Comparison of ENCODE assay signal across 1 cellular context in the genomic region with DNA sequence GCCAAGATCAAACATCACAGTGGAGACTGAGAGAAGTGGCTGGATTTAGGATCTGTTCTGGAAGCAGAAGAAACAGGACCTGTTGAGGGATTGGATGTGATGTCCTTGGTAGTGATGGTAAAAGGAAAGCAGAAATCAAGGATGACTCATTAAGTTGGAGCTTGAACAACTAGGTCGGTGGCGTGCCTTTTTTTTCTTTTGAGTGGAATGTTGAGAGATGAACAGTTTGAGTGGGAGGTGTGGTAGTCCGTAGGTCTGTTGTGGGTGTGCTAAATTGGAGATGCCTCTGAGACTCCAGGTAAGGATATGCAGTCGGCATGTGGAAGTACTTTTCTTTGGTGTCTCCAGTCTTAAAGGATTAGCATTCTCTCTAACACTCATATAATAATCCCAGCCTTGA.
TF ChIP-seq lines count a peak whose summit lies in the region.

No MANE protein-coding gene starts in this region.

TF ChIP-seq in IMR-90, 13 proteins besides CTCF, POLR2A, EP300 and RAD21:
- no peak for TF ChIP-seq MAFK (IDR thresholded peaks at IDR 0.05; ENCODE audit: low read depth, low read length)
- TF ChIP-seq, protein P1, sequence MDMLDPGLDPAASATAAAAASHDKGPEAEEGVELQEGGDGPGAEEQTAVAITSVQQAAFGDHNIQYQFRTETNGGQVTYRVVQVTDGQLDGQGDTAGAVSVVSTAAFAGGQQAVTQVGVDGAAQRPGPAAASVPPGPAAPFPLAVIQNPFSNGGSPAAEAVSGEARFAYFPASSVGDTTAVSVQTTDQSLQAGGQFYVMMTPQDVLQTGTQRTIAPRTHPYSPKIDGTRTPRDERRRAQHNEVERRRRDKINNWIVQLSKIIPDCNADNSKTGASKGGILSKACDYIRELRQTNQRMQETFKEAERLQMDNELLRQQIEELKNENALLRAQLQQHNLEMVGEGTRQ (IDR thresholded peaks at IDR 0.05; ENCODE audit: low read depth, low read length): no peak
